18 cellular contexts compared by ENCODE assay signal in the genomic region with DNA sequence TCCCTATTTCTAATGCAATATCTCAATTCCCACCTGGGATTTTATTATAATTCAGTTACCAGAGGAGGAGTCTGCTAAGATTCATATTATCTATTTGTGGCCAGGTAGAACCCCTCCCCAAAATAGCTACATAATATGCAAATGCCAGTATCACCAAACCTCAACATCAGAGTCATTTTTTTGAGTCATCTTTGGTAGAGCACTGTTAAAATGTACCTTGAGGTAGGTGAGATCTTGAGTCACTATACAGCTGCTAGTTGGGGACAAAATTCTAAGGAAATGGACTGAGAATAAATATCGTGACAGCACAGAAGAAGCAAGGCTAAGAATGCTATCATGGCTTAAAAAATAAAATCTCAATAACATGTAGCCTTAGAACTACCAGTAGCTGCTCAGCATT. TPM values are rescaled to one million over a fixed set of nuclear protein-coding genes. Genes with fewer than 3 reads are reported as not detected.
A peak's percentile ranks its signal among the peaks of the same experiment; 100 is the strongest.
DNase-seq lines count a peak whose midpoint lies in the region; ATAC-seq and TF ChIP-seq lines count a peak whose summit lies in the region.
"Had no signal": no experiment of that assay in that cellular context is flagged by ENCODE, and none has a peak within 500 bp of the region (broad histone marks: within the 10 kb centered on the region; RNA-seq: fewer than 3 reads in every experiment).

No MANE protein-coding gene starts in this region.

- no peaks in the 10 kb centered on the region for H3K36me3 ChIP-seq in HAP-1 (replicated peaks)
- H3K36me3 ChIP-seq: BLaER1 had no signal

- H3K4me1 Mint-ChIP-seq in activated T-cell treated with anti-CD3 and anti-CD28 coated beads, Interleukin-2, amount 50 U/mL, for 72 hours (ENCODE audit: low read depth) = peaks cover 69% of the 10 kb centered on the region
- peaks cover 53% of the 10 kb centered on the region for H3K4me1 Mint-ChIP-seq in mesothelial cell of epicardium

- H3K4me1 ChIP-seq in HAP-1 = no peaks in the 10 kb centered on the region

- in situ Hi-C loops in HAP-1 (cut with MboI; ENCODE audit: low sequenced_read_pairs) = no loop called here

- no peak overlapping the region for H3K4me3 ChIP-seq in HAP-1
- H3K4me3 ChIP-seq: A549, BLaER1 had no signal

- H3K4me3 Mint-ChIP-seq in activated T-cell treated with anti-CD3 and anti-CD28 coated beads, Interleukin-2, amount 50 U/mL, for 72 hours = no peak overlapping the region
- H3K4me3 Mint-ChIP-seq in mesothelial cell of epicardium = no peak overlapping the region
- H3K4me3 Mint-ChIP-seq: CD14-positive monocyte; CD4-positive, alpha-beta memory T cell had no signal

- no peak for DNase-seq in activated CD4-positive, CD25-positive, alpha-beta regulatory T cell (lab: John Stamatoyannopoulos, UW)
- no peak for DNase-seq in activated T-cell treated with anti-CD3 and anti-CD28 coated beads, Interleukin-2, amount 50 U/mL, for 72 hours
- no peak for DNase-seq in activated T-cell treated with anti-CD3 and anti-CD28 coated beads for 4 hours
- DNase-seq in mesothelial cell of epicardium (ENCODE audit: low spot score in 2 of 2, unreplicated experiment in 2 of 2) = no peak
- DNase-seq in stimulated activated naive CD8-positive, alpha-beta T cell treated with anti-CD3 and anti-CD28 coated beads, Interleukin-15, Interleukin-2, amounts not matched to agents 100 U/mL and 50 U/mL, for 24 hours = no peak
- DNase-seq in HAP-1 (ENCODE audit: low spot score in 2 of 2) = no peak
- DNase-seq: CD4-positive, alpha-beta memory T cell; DMS153; DMS79; GDM1; GOT3; H7 had no signal

- no peaks in the 10 kb centered on the region for H3K9me3 Mint-ChIP-seq in activated T-cell treated with anti-CD3 and anti-CD28 coated beads, Interleukin-2, amount 50 U/mL, for 72 hours
- H3K9me3 Mint-ChIP-seq in mesothelial cell of epicardium = no peaks in the 10 kb centered on the region
- H3K9me3 Mint-ChIP-seq: CD4-positive, alpha-beta memory T cell had no signal

- peaks cover 4% of the 10 kb centered on the region for H3K27me3 Mint-ChIP-seq in activated T-cell treated with anti-CD3 and anti-CD28 coated beads, Interleukin-2, amount 50 U/mL, for 72 hours (ENCODE audit: low read depth)
- H3K27me3 Mint-ChIP-seq in mesothelial cell of epicardium (ENCODE audit: low read depth) = no peaks in the 10 kb centered on the region
- H3K27me3 Mint-ChIP-seq: CD4-positive, alpha-beta memory T cell had no signal

- H3K27me3 ChIP-seq in HAP-1 (ENCODE audit: low read depth) = no peaks in the 10 kb centered on the region

- ATAC-seq in activated CD4-positive, CD25-positive, alpha-beta regulatory T cell treated with anti-CD3 and anti-CD28 coated beads, Interleukin-2, amount 50 U/mL, for 24 hours = peak; percentile 53 to 59
- ATAC-seq in activated T-cell treated with anti-CD3 and anti-CD28 coated beads, Interleukin-2, amount 50 U/mL, for 72 hours (replicated peaks in 1 of 2) = peak; percentile 46 to 50
- peak; percentile 55 for ATAC-seq in stimulated activated naive CD8-positive, alpha-beta T cell treated with anti-CD3 and anti-CD28 coated beads, Interleukin-15, Interleukin-2, amounts not matched to agents 100 U/mL and 50 U/mL, for 24 hours
- no peak for ATAC-seq in HG02970 (IDR thresholded peaks at IDR 0.05; ENCODE audit: low FRiP score, unreplicated experiment)
- ATAC-seq: A549, HepG2 had no signal

- H3K9me3 ChIP-seq in HAP-1 = no peaks in the 10 kb centered on the region
- H3K9me3 ChIP-seq: A549, BLaER1 had no signal

- no peak for TF ChIP-seq CTCF in mesothelial cell of epicardium (IDR thresholded peaks at IDR 0.05; ENCODE audit: unreplicated experiment)

- H3K36me3 Mint-ChIP-seq in activated T-cell treated with anti-CD3 and anti-CD28 coated beads, Interleukin-2, amount 50 U/mL, for 72 hours (ENCODE audit: insufficient read depth in 2 of 2) = no peaks in the 10 kb centered on the region
- no peaks in the 10 kb centered on the region for H3K36me3 Mint-ChIP-seq in mesothelial cell of epicardium
- H3K36me3 Mint-ChIP-seq: CD14-positive monocyte; CD4-positive, alpha-beta memory T cell had no signal

- no peak overlapping the region for H3K27ac Mint-ChIP-seq in activated T-cell treated with anti-CD3 and anti-CD28 coated beads, Interleukin-2, amount 50 U/mL, for 72 hours
- peak overlapping the region; percentile 41 for H3K27ac Mint-ChIP-seq in mesothelial cell of epicardium
- H3K27ac Mint-ChIP-seq: CD14-positive monocyte had no signal

RNA-seq across cellular contexts. Expression of a gene that starts 4.7 kb away (rescaled TPM):
- total RNA-seq in activated T-cell treated with anti-CD3 and anti-CD28 coated beads, Interleukin-2, amount 50 U/mL, for 72 hours = under 1 TPM; 0.35 to 0.53 TPM
- 9.4 to 12.2 TPM (median 10.5 TPM) in 3 replicates for total RNA-seq in mesothelial cell of epicardium
- total RNA-seq: CD4-positive, alpha-beta memory T cell; HepG2 had no signal

RNA-seq across cellular contexts. Expression of a gene that starts 34.8 kb away (rescaled TPM):
- 1 to 10 TPM in 1 of 2 donors, under 1 TPM in 1; 0.53 to 1.0 TPM for total RNA-seq in activated T-cell treated with anti-CD3 and anti-CD28 coated beads, Interleukin-2, amount 50 U/mL, for 72 hours
- 259 to 274 TPM (median 266 TPM) in 3 replicates for total RNA-seq in mesothelial cell of epicardium

Comparison
In these comparisons a context has a peak if more than half of its experiments do, and no peak if none do; other contexts are left out.
1. RNA of a gene that starts 34.8 kb away (total RNA-seq): 259 to 274 TPM in mesothelial cell of epicardium; 0.53 to 1.0 TPM in activated T-cell treated with anti-CD3 and anti-CD28 coated beads, Interleukin-2, amount 50 U/mL, for 72 hours; every median in the first group is over 100 times any median in the second.